ENCODE assay signal across 8 cellular contexts in genomic region chr12:10613334-10614055, GRCh38. TPM values are rescaled to one million over a fixed set of nuclear protein-coding genes. Genes with fewer than 3 reads are reported as not detected.
A peak's percentile ranks its signal among the peaks of the same experiment; 100 is the strongest.
DNase-seq lines count a peak whose midpoint lies in the region; ATAC-seq and TF ChIP-seq lines count a peak whose summit lies in the region.

Gene MAGOHB (minus strand): TSS chr12:10613609. CDS start chr12:10613532, 77 bp downstream.

- no peaks in the 10 kb centered on the region for H4K20me1 ChIP-seq in KMS-11 (ENCODE audit: insufficient read depth)

- H3K27me3 ChIP-seq in KMS-11 (ENCODE audit: insufficient read depth, low read depth) (no peaks in the 10 kb centered on the region), Peyer's patch (no peaks in the 10 kb centered on the region), muscle layer of colon (ENCODE audit: control insufficient read depth in 1 of 2, insufficient read depth in 2 of 2, low read length in 2 of 2) (no peaks in the 10 kb centered on the region)

- ATAC-seq in GM21737 (IDR thresholded peaks at IDR 0.05; ENCODE audit: unreplicated experiment) (peak; percentile 94), esophagus mucosa (peak; percentile 98)

- TF ChIP-seq POLR2A in Peyer's patch (IDR thresholded peaks at IDR 0.05): peak; percentile 33 to 81

- H3K4me3 ChIP-seq in KMS-11 (IDR thresholded peaks at IDR 0.05; ENCODE audit: insufficient read depth, low read depth, low read length) (no peak within 1 kb of the TSS), Peyer's patch (peak within 1 kb of the TSS; percentile 68 to 89 (median 80)), muscle layer of colon (ENCODE audit: low read depth in 1 of 2, low read length in 2 of 2) (peak within 1 kb of the TSS; percentile 88 to 92)

- H3K9ac ChIP-seq in KMS-11 (peak within 1 kb of the TSS; percentile 97), muscle layer of colon (ENCODE audit: low read length) (peak within 1 kb of the TSS; percentile 91)

- peak within 1 kb of the TSS; percentile 85 for H3K27ac ChIP-seq in KMS-11
- H3K27ac ChIP-seq in Peyer's patch: peak within 1 kb of the TSS; percentile 79 to 94 (median 84)
- peak within 1 kb of the TSS; percentile 64 for H3K27ac ChIP-seq in muscle layer of colon (ENCODE audit: low read depth, low read length)

- peak within 1 kb of the TSS; percentile 74 for H2AFZ ChIP-seq in KMS-11 (ENCODE audit: low read depth)

- peaks cover 22% of the 10 kb centered on the region for H3K79me2 ChIP-seq in KMS-11 (ENCODE audit: insufficient read depth, low read depth)

- TF ChIP-seq CTCF in KMS-11 (conservative IDR thresholded peaks at IDR 0.05; ENCODE audit: low read depth, low read length) (no peak), Peyer's patch (IDR thresholded peaks at IDR 0.05) (peak in 2 of 6 experiments; percentile 12 to 29)

- DNase-seq in DMS53 treated with DMSO at 0.1 percent for 48 hours (lab: John Stamatoyannopoulos, UW; ENCODE audit: unreplicated experiment) (peak; percentile 96), Peyer's patch (peak; percentile 92 to 98 (median 97))
- DNase-seq in activated T-cell treated with anti-CD3 and anti-CD28 coated beads, Interleukin-2, amount 50 U/mL, for 48 hours: peak; percentile 99 to 100
- DNase-seq in stimulated activated CD8-positive, alpha-beta memory T cell treated with anti-CD3 and anti-CD28 coated beads, Interleukin-7, amount 100 ng/mL, for 24 hours (ENCODE audit: low read depth): peak; percentile 99

- no peaks in the 10 kb centered on the region for H3K9me3 ChIP-seq in Peyer's patch
- no peaks in the 10 kb centered on the region for H3K9me3 ChIP-seq in muscle layer of colon (ENCODE audit: low read length)

- peaks cover 16% of the 10 kb centered on the region for H3K4me1 ChIP-seq in KMS-11 (ENCODE audit: low read depth, poor library complexity, severe bottlenecking)
- peaks cover 0 to 11% (median 5%) of the 10 kb centered on the region in 4 donors for H3K4me1 ChIP-seq in Peyer's patch
- H3K4me1 ChIP-seq in muscle layer of colon (ENCODE audit: insufficient read depth, low read length): peaks cover 11% of the 10 kb centered on the region

- H3K36me3 ChIP-seq in KMS-11 (ENCODE audit: insufficient read depth) (no peaks in the 10 kb centered on the region), Peyer's patch (peaks cover 0 to 15% (median 0%) of the 10 kb centered on the region in 3 donors), muscle layer of colon (ENCODE audit: insufficient read depth, low read length) (no peaks in the 10 kb centered on the region)

- H3K4me2 ChIP-seq in KMS-11: peak within 1 kb of the TSS; percentile 95

RNA-seq across cellular contexts. Expression of gene MAGOHB, which starts in this region (rescaled TPM):
- 10 to 100 TPM in 2 of 4 donors, 1 to 10 TPM in 2; 7.7 to 28.9 (median 9.8) TPM for total RNA-seq in Peyer's patch
- 16.7 TPM for total RNA-seq in esophagus mucosa
